Comparison of ENCODE assay signal across 16 cellular contexts in genomic region chr5:80249876-80250275, GRCh38. TPM values are rescaled to one million over a fixed set of nuclear protein-coding genes. Genes with fewer than 3 reads are reported as not detected.
DNase-seq lines count a peak whose midpoint lies in the region; ATAC-seq and TF ChIP-seq lines count a peak whose summit lies in the region.
"Had no signal": no experiment of that assay in that cellular context is flagged by ENCODE, and none has a peak within 500 bp of the region (broad histone marks: within the 10 kb centered on the region; RNA-seq: fewer than 3 reads in every experiment).

No MANE protein-coding gene starts in this region.

- peak overlapping the region; percentile 79 for H3K27ac Mint-ChIP-seq in activated T-cell treated with anti-CD3 and anti-CD28 coated beads, Interleukin-2, amount 50 U/mL, for 72 hours

- TF ChIP-seq CTCF in RWPE1 (conservative IDR thresholded peaks at IDR 0.05; ENCODE audit: low read depth) (no peak), transverse colon (IDR thresholded peaks at IDR 0.05) (no peak), tibial artery (IDR thresholded peaks at IDR 0.05) (no peak)

- in situ Hi-C loops in transverse colon (cut with MboI; ENCODE audit: low pct_ligation_motif_present in 1 of 4, low pct_unique_long_range_greater_than_20kb in 1 of 4, low sequenced_read_pairs in 3 of 4), result no loop called here

- peaks cover 1 to 2% of the 10 kb centered on the region in 2 donors for H3K9me3 Mint-ChIP-seq in activated T-cell treated with anti-CD3 and anti-CD28 coated beads, Interleukin-2, amount 50 U/mL, for 72 hours

- H3K27me3 ChIP-seq in ectodermal cell (ENCODE audit: control insufficient read depth, insufficient read depth, low read length, poor library complexity, severe bottlenecking) (no peaks in the 10 kb centered on the region), transverse colon (no peaks in the 10 kb centered on the region), tibial artery (no peaks in the 10 kb centered on the region)
- H3K27me3 ChIP-seq: breast epithelium, left lung, Peyer's patch, right lobe of liver, stomach had no signal

- H3K36me3 ChIP-seq in ectodermal cell (ENCODE audit: control insufficient read depth, insufficient read depth, low read length) (no peaks in the 10 kb centered on the region), transverse colon (no peaks in the 10 kb centered on the region), tibial artery (no peaks in the 10 kb centered on the region)
- H3K36me3 ChIP-seq: breast epithelium, left lung, Peyer's patch, right lobe of liver, stomach had no signal

- H3K4me3 ChIP-seq in ectodermal cell (ENCODE audit: insufficient read depth, low read depth, low read length) (no peak overlapping the region), transverse colon (no peak overlapping the region), tibial artery (no peak overlapping the region)
- H3K4me3 ChIP-seq: breast epithelium, left lung, Peyer's patch, right lobe of liver, stomach had no signal

- intact Hi-C loops in transverse colon (cut with DNase I; ENCODE audit: low total_unique reads) (no loop called here), tibial artery (cut with DNase I; ENCODE audit: low total_unique reads) (loop anchor here (10.0 kb wide), 1 partner anchor 1015 kb away; the partner anchor contains the start of gene JMY)

- CTCF ChIA-PET in RWPE1 (lab: Yijun Ruan, JAX), result interaction anchor here (0.9 kb wide), 1 partner anchor 58 kb away, joined by 3 read pairs; no protein-coding TSS in a partner anchor

- POLR2A ChIA-PET in RWPE1 (lab: Yijun Ruan, JAX; ENCODE audit: low non-redundant PET), result no interaction called here

- no peak for DNase-seq in activated T-cell treated with anti-CD3 and anti-CD28 coated beads, Interleukin-2, amount 50 U/mL, for 72 hours
- no peak for DNase-seq in activated T-cell treated with anti-CD3 and anti-CD28 coated beads for 4 hours
- DNase-seq in RWPE1 (ENCODE audit: low spot score), result no peak
- no peak for DNase-seq in transverse colon
- DNase-seq in NCI-H510A (lab: John Stamatoyannopoulos, UW), result no peak
- DNase-seq in 8988T, result no peak
- no peak for DNase-seq in tibial artery
- DNase-seq: DMS 273 treated with DMSO at 0.1 percent for 48 hours, left lung, MM.1S, NCI-H1930, Peyer's patch, right lobe of liver, stomach had no signal

- no peak for ATAC-seq in activated T-cell treated with anti-CD3 and anti-CD28 coated beads, Interleukin-2, amount 50 U/mL, for 72 hours (replicated peaks in 1 of 2)
- ATAC-seq: left lung, right lobe of liver had no signal

- 77 to 78% methylated on average over 1 of the region's 1 CpG for WGBS in ectodermal cell, 2 experiments
- WGBS in transverse colon (ENCODE audit: low coverage in 1 of 2), 2 donors, result 61 to 75% methylated on average over 1 of the region's 1 CpG

- H3K36me3 Mint-ChIP-seq in activated T-cell treated with anti-CD3 and anti-CD28 coated beads, Interleukin-2, amount 50 U/mL, for 72 hours (ENCODE audit: insufficient read depth in 2 of 2), result peaks cover 8 to 14% of the 10 kb centered on the region in 2 donors

- peaks cover 56% of the 10 kb centered on the region for H3K4me1 ChIP-seq in ectodermal cell (ENCODE audit: control insufficient read depth, insufficient read depth, low read length)
- H3K4me1 ChIP-seq in transverse colon, result peaks cover 22 to 98% (median 66%) of the 10 kb centered on the region in 4 donors
- peaks cover 0 to 30% (median 24%) of the 10 kb centered on the region in 4 donors for H3K4me1 ChIP-seq in tibial artery

- H3K27ac ChIP-seq in RWPE1, result 0 out of 2 replicates have a peak overlapping the region, but pooled peaks have one; percentile 43
- H3K27ac ChIP-seq in ectodermal cell (ENCODE audit: insufficient read depth, low read depth, low read length, poor library complexity, severe bottlenecking), result peak overlapping the region; percentile 44
- peak overlapping the region in 3 of 4 donors; percentile 97 to 100 (median 99) for H3K27ac ChIP-seq in transverse colon
- no peak overlapping the region for H3K27ac ChIP-seq in tibial artery
- H3K27ac ChIP-seq: breast epithelium, left lung, right lobe of liver, stomach had no signal

- no peak for TF ChIP-seq EP300 in transverse colon (IDR thresholded peaks at IDR 0.05; ENCODE audit: low read depth)

- no peak for TF ChIP-seq POLR2A in transverse colon (IDR thresholded peaks at IDR 0.05)

- H3K9me3 ChIP-seq in ectodermal cell (ENCODE audit: control insufficient read depth, low read length), result no peaks in the 10 kb centered on the region
- no peaks in the 10 kb centered on the region for H3K9me3 ChIP-seq in transverse colon
- no peaks in the 10 kb centered on the region for H3K9me3 ChIP-seq in tibial artery
- H3K9me3 ChIP-seq: breast epithelium, left lung, Peyer's patch, right lobe of liver, stomach had no signal

- H3K4me3 Mint-ChIP-seq in activated T-cell treated with anti-CD3 and anti-CD28 coated beads, Interleukin-2, amount 50 U/mL, for 72 hours, result peak overlapping the region in 1 of 2 donors; percentile 53

- H3K4me1 Mint-ChIP-seq in activated T-cell treated with anti-CD3 and anti-CD28 coated beads, Interleukin-2, amount 50 U/mL, for 72 hours (ENCODE audit: low read depth), result peaks cover 93% of the 10 kb centered on the region

- H3K27me3 Mint-ChIP-seq in activated T-cell treated with anti-CD3 and anti-CD28 coated beads, Interleukin-2, amount 50 U/mL, for 72 hours (ENCODE audit: low read depth), result no peaks in the 10 kb centered on the region

RNA-seq across cellular contexts. Expression of gene SERINC5, which starts 6.0 kb away (rescaled TPM):
- 10 to 100 TPM; 41.1 to 48.3 TPM for total RNA-seq in activated T-cell treated with anti-CD3 and anti-CD28 coated beads, Interleukin-2, amount 50 U/mL, for 72 hours
- 67.1 TPM for polyA plus RNA-seq in ectodermal cell (2013, experiment 1 of 4)
- polyA plus RNA-seq in ectodermal cell (2013, experiment 2 of 4), result 96.2 TPM
- polyA plus RNA-seq in ectodermal cell (2013, experiment 3 of 4), result 53.1 TPM
- polyA plus RNA-seq in ectodermal cell (2013, experiment 4 of 4), result 70.1 TPM
- 10 to 100 TPM; 40.6 to 90.4 (median 79.6) TPM for total RNA-seq in transverse colon

Comparison
In these comparisons a context has a peak if more than half of its experiments do, and no peak if none do; other contexts are left out.
1. H3K27ac ChIP-seq: peak in RWPE1 (single experiment), ectodermal cell (single experiment) and transverse colon (3 of 4); none in tibial artery (0 of 2).